Comparison of ENCODE assay signal across 19 cellular contexts in the genomic region with DNA sequence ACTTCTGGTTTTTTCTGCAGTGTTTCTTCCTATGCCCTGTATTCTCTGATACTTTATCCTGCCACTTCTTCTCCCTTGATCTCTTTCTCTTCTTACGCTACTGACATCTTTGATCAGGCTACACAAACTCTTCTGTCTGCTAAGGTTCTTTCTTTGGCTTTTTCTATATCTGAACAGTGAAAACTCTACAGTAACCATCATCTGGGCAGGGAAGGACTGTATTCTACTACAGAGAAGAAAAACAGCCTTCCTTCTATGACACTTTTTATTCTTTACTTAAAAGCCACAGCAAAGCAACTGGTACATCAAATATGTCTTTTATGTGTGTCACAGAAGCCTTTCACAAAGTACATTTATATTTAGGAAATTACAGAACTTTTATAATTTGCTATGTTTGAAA. TPM values are rescaled to one million over a fixed set of nuclear protein-coding genes. Genes with fewer than 3 reads are reported as not detected.
DNase-seq lines count a peak whose midpoint lies in the region; ATAC-seq, FAIRE-seq and TF ChIP-seq lines count a peak whose summit lies in the region.
"Had no signal": no experiment of that assay in that cellular context is flagged by ENCODE, and none has a peak within 500 bp of the region (broad histone marks: within the 10 kb centered on the region; RNA-seq: fewer than 3 reads in every experiment).

No MANE protein-coding gene starts in this region.

- H3K4me3 ChIP-seq in naive thymus-derived CD4-positive, alpha-beta T cell (ENCODE audit: low read length), result no peak overlapping the region
- H3K4me3 ChIP-seq: GM23248 had no signal

- peaks cover 0 to 7% of the 10 kb centered on the region in 2 donors for H3K4me1 ChIP-seq in naive thymus-derived CD4-positive, alpha-beta T cell (ENCODE audit: control insufficient read depth in 2 of 2, insufficient read depth in 2 of 2, low read length in 2 of 2)
- H3K4me1 ChIP-seq: Caco-2 had no signal

- H3K4me3 Mint-ChIP-seq in activated naive CD4-positive, alpha-beta T cell treated with anti-CD3 and anti-CD28 coated beads, Interleukin-2, amount 50 U/mL, for 24 hours, result no peak overlapping the region
- peak overlapping the region in 2 of 10 donors; percentile 0 to 22 for H3K4me3 Mint-ChIP-seq in naive thymus-derived CD4-positive, alpha-beta T cell
- no peak overlapping the region for H3K4me3 Mint-ChIP-seq in osteocyte (ENCODE audit: unreplicated experiment)
- H3K4me3 Mint-ChIP-seq: CD4-positive, alpha-beta memory T cell had no signal

- intact Hi-C loops in naive thymus-derived CD4-positive, alpha-beta T cell (cut with micrococcal nuclease), result no loop called here

- no peaks in the 10 kb centered on the region for H3K27me3 ChIP-seq in naive thymus-derived CD4-positive, alpha-beta T cell (ENCODE audit: control insufficient read depth in 2 of 2, insufficient read depth in 2 of 2, low read length in 2 of 2)

- peaks cover 11% of the 10 kb centered on the region for H3K36me3 Mint-ChIP-seq in activated naive CD4-positive, alpha-beta T cell treated with anti-CD3 and anti-CD28 coated beads, Interleukin-2, amount 50 U/mL, for 24 hours
- no peaks in the 10 kb centered on the region for H3K36me3 Mint-ChIP-seq in activated naive CD4-positive, alpha-beta T cell treated with anti-CD3 and anti-CD28 coated beads, Interleukin-2, amount 50 U/mL, for 72 hours
- H3K36me3 Mint-ChIP-seq in naive thymus-derived CD4-positive, alpha-beta T cell, result peaks cover 0 to 19% (median 7%) of the 10 kb centered on the region in 5 donors
- peaks cover 10% of the 10 kb centered on the region for H3K36me3 Mint-ChIP-seq in osteocyte (ENCODE audit: unreplicated experiment)

- H3K9me3 Mint-ChIP-seq in activated naive CD4-positive, alpha-beta T cell treated with anti-CD3 and anti-CD28 coated beads, Interleukin-2, amount 50 U/mL, for 24 hours, result no peaks in the 10 kb centered on the region
- H3K9me3 Mint-ChIP-seq in activated naive CD4-positive, alpha-beta T cell treated with anti-CD3 and anti-CD28 coated beads, Interleukin-2, amount 50 U/mL, for 72 hours, result no peaks in the 10 kb centered on the region
- H3K9me3 Mint-ChIP-seq in naive thymus-derived CD4-positive, alpha-beta T cell, result peaks cover 0 to 1% (median 0%) of the 10 kb centered on the region in 11 donors
- no peaks in the 10 kb centered on the region for H3K9me3 Mint-ChIP-seq in osteocyte (ENCODE audit: unreplicated experiment)
- H3K9me3 Mint-ChIP-seq: CD4-positive, alpha-beta memory T cell had no signal

- CTCF ChIA-PET in naive thymus-derived CD4-positive, alpha-beta T cell (lab: Charles Lee), result no interaction called here

- POLR2A ChIA-PET in naive thymus-derived CD4-positive, alpha-beta T cell (lab: Charles Lee), result no interaction called here

- H3K27me3 Mint-ChIP-seq in activated naive CD4-positive, alpha-beta T cell treated with anti-CD3 and anti-CD28 coated beads, Interleukin-2, amount 50 U/mL, for 24 hours, result peaks cover 4% of the 10 kb centered on the region
- peaks cover 0 to 12% (median 5%) of the 10 kb centered on the region in 5 donors for H3K27me3 Mint-ChIP-seq in naive thymus-derived CD4-positive, alpha-beta T cell
- H3K27me3 Mint-ChIP-seq in osteocyte (ENCODE audit: unreplicated experiment), result no peaks in the 10 kb centered on the region

- no peak for ATAC-seq in activated naive CD4-positive, alpha-beta T cell treated with anti-CD3 and anti-CD28 coated beads, Interleukin-2, amount 50 U/mL, for 72 hours
- no peak for ATAC-seq in naive thymus-derived CD4-positive, alpha-beta T cell
- ATAC-seq in GM18498 (IDR thresholded peaks at IDR 0.05; ENCODE audit: unreplicated experiment), result no peak

- DNase-seq in activated naive CD4-positive, alpha-beta T cell treated with anti-CD3 and anti-CD28 coated beads, Interleukin-2, amount 50 U/mL, for 72 hours (ENCODE audit: low spot score in 2 of 2), result no peak
- peak in 4 of 9 donors; percentile 10 to 36 (median 18) for DNase-seq in naive thymus-derived CD4-positive, alpha-beta T cell
- no peak for DNase-seq in osteocyte (ENCODE audit: extremely low spot score, unreplicated experiment)
- DNase-seq in HTR-8/SVneo (ENCODE audit: insufficient read length, low spot score), result no peak
- DNase-seq in activated gamma-delta T cell (lab: John Stamatoyannopoulos, UW), result no peak
- DNase-seq: C1 segment of cervical spinal cord; Caco-2; CD4-positive, alpha-beta memory T cell; DMS153; EL; GF-D8; GM23248; H7; HCEC 1CT had no signal

- H3K9me3 ChIP-seq in naive thymus-derived CD4-positive, alpha-beta T cell (ENCODE audit: control insufficient read depth in 2 of 3, low read length in 3 of 3), result no peaks in the 10 kb centered on the region
- H3K9me3 ChIP-seq: Caco-2 had no signal

- H3K4me1 Mint-ChIP-seq in activated naive CD4-positive, alpha-beta T cell treated with anti-CD3 and anti-CD28 coated beads, Interleukin-2, amount 50 U/mL, for 24 hours, result peaks cover 6% of the 10 kb centered on the region
- peaks cover 0 to 14% (median 10%) of the 10 kb centered on the region in 7 donors for H3K4me1 Mint-ChIP-seq in naive thymus-derived CD4-positive, alpha-beta T cell
- peaks cover 17% of the 10 kb centered on the region for H3K4me1 Mint-ChIP-seq in osteocyte (ENCODE audit: unreplicated experiment)

- FAIRE-seq in G401.6 (lab: Jason Lieb, UNC) (peak; percentile 47), HTR-8/SVneo (lab: Jason Lieb, UNC) (no peak)
- FAIRE-seq: GM12891, H1 had no signal

- no peak for TF ChIP-seq CTCF in osteocyte (IDR thresholded peaks at IDR 0.05)

- H3K27ac ChIP-seq in naive thymus-derived CD4-positive, alpha-beta T cell (ENCODE audit: low read depth, low read length), result no peak overlapping the region
- H3K27ac ChIP-seq: GM23248 had no signal

- H3K27ac Mint-ChIP-seq in activated naive CD4-positive, alpha-beta T cell treated with anti-CD3 and anti-CD28 coated beads, Interleukin-2, amount 50 U/mL, for 24 hours, result peak overlapping the region; percentile 20
- H3K27ac Mint-ChIP-seq in activated naive CD4-positive, alpha-beta T cell treated with anti-CD3 and anti-CD28 coated beads, Interleukin-2, amount 50 U/mL, for 72 hours, result no peak overlapping the region
- H3K27ac Mint-ChIP-seq in naive thymus-derived CD4-positive, alpha-beta T cell, result peak overlapping the region in 7 of 9 donors; percentile 5 to 79 (median 21)
- peak overlapping the region; percentile 7 for H3K27ac Mint-ChIP-seq in osteocyte (ENCODE audit: unreplicated experiment)

- H3K36me3 ChIP-seq in naive thymus-derived CD4-positive, alpha-beta T cell (ENCODE audit: control insufficient read depth in 2 of 3, insufficient read depth in 3 of 3, low read length in 3 of 3), result no peaks in the 10 kb centered on the region

RNA-seq across cellular contexts. Expression of gene NEXN, which starts 7.3 kb away (rescaled TPM):
- total RNA-seq in activated naive CD4-positive, alpha-beta T cell treated with anti-CD3 and anti-CD28 coated beads, Interleukin-2, amount 50 U/mL, for 72 hours, result 1 to 10 TPM; 1.3 to 1.6 TPM
- 1 to 10 TPM in 2 of 5 experiments, under 1 TPM in 3; 0.48 to 2.6 (median 0.78) TPM for total RNA-seq in naive thymus-derived CD4-positive, alpha-beta T cell
- 1 to 10 TPM in 1 of 2 donors, under 1 TPM in 1; 0.33 to 1.4 TPM for polyA plus RNA-seq in naive thymus-derived CD4-positive, alpha-beta T cell
- 19.3 and 19.5 TPM in 2 replicates for total RNA-seq in osteocyte

Comparison
In these comparisons a context has a peak if more than half of its experiments do, and no peak if none do; other contexts are left out.
1. H3K27ac Mint-ChIP-seq: peak in activated naive CD4-positive, alpha-beta T cell treated with anti-CD3 and anti-CD28 coated beads, Interleukin-2, amount 50 U/mL, for 24 hours (single experiment), naive thymus-derived CD4-positive, alpha-beta T cell (7 of 9) and osteocyte (single experiment); none in activated naive CD4-positive, alpha-beta T cell treated with anti-CD3 and anti-CD28 coated beads, Interleukin-2, amount 50 U/mL, for 72 hours (0 of 2).